In genomic region chr12:56229082-56229481, GRCh38 we compare ENCODE assay signal across 21 cellular contexts. TPM values are rescaled to one million over a fixed set of nuclear protein-coding genes. Genes with fewer than 3 reads are reported as not detected.
"Had no signal": no experiment of that assay in that cellular context is flagged by ENCODE, and none has a peak within 500 bp of the region (broad histone marks: within the 10 kb centered on the region; RNA-seq: fewer than 3 reads in every experiment).

No MANE protein-coding gene starts in this region.

- H3K9ac ChIP-seq: parathyroid adenoma had no signal

- FAIRE-seq: islet of Langerhans had no signal

- H3K4me1 ChIP-seq: parathyroid adenoma had no signal

- H3K4me3 ChIP-seq: cardiac muscle cell, gastroesophageal sphincter, sigmoid colon, smooth muscle cell had no signal

- H2AFZ ChIP-seq: parathyroid adenoma had no signal

- H3K9me3 ChIP-seq: gastroesophageal sphincter, sigmoid colon had no signal

- H3K27me3 ChIP-seq: cardiac muscle cell, gastroesophageal sphincter, sigmoid colon had no signal

- ATAC-seq: activated CD8-positive, alpha-beta T cell treated with anti-CD3 and anti-CD28 coated beads, Interleukin-2, amount 10 ng/mL, durations not matched to agents 7 days and 5 days; activated naive CD8-positive, alpha-beta T cell treated with anti-CD3 and anti-CD28 coated beads, Interleukin-2, amount 50 U/mL, for 24 hours; gastroesophageal sphincter; left cardiac atrium; natural killer cell treated with Interleukin-12 subunit alpha and Interleukin-12 subunit beta and Interleukin-15 and Interleukin-18, amount 100 ng/mL, for 72 hours had no signal

- H3K4me2 ChIP-seq: smooth muscle cell had no signal

- H3K79me2 ChIP-seq: parathyroid adenoma had no signal

- H3K27ac ChIP-seq: cardiac muscle cell, epithelial cell of prostate, gastroesophageal sphincter, parathyroid adenoma, sigmoid colon had no signal

- H3K36me3 ChIP-seq: cardiac muscle cell had no signal

- DNase-seq: activated CD4-positive, alpha-beta T cell treated with anti-CD3 and anti-CD28 coated beads, Interleukin-2, amount 10 ng/mL, durations not matched to agents 24 days and 14 days; activated CD8-positive, alpha-beta T cell treated with anti-CD3 and anti-CD28 coated beads, Interleukin-2, amount 10 ng/mL, durations not matched to agents 7 days and 5 days; activated gamma-delta T cell; activated naive CD4-positive, alpha-beta T cell treated with anti-CD3 and anti-CD28 coated beads, Interleukin-2, amount 50 U/mL, for 16 hours; activated naive CD8-positive, alpha-beta T cell treated with anti-CD3 and anti-CD28 coated beads, Interleukin-2, amount 50 U/mL, for 24 hours; cortex of kidney; head of caudate nucleus; left cardiac atrium; sigmoid colon; stimulated activated CD4-positive, alpha-beta T cell treated with anti-CD3 and anti-CD28 coated beads, Interleukin-15, amount 100 ng/mL, for 24 hours; stimulated activated CD4-positive, alpha-beta T cell treated with anti-CD3 and anti-CD28 coated beads, Interleukin-2, amount 100 ng/mL, for 48 hours; stimulated activated CD8-positive, alpha-beta memory T cell treated with anti-CD3 and anti-CD28 coated beads, Interleukin-4, amount 100 ng/mL, for 48 hours; stimulated activated naive CD4-positive, alpha-beta T cell; T-helper 9 cell had no signal

RNA-seq across cellular contexts. Expression of gene SLC39A5, which starts 0.8 kb away (rescaled TPM):
- total RNA-seq: cardiac muscle cell, left cardiac atrium, sigmoid colon had no signal
- polyA plus RNA-seq: smooth muscle cell had no signal
